In the genomic region with DNA sequence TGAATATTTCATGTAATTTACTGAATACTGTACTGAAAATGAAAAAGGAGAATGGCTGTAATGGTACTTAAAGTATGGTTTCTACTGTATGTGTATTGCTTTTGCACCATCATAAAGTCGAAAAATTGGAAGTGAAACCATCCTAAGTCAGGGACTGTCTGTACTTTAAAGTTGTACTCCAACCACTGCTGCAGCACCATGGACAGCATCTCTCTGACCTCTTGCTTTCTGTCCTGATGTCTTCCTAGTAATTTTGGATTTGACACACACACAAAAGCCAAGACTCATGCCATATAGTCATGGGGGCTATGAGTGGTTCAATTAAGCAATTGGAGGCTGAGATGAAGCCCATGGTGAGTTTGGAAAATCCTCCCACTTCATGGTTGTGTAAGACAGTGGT, we compare ENCODE assay signal across 12 cellular contexts.
DNase-seq lines count a peak whose midpoint lies in the region; ATAC-seq, FAIRE-seq and TF ChIP-seq lines count a peak whose summit lies in the region.
"Had no signal": no experiment of that assay in that cellular context is flagged by ENCODE, and none has a peak within 500 bp of the region (broad histone marks: within the 10 kb centered on the region; RNA-seq: fewer than 3 reads in every experiment).

No MANE protein-coding gene starts in this region.

- no TSS peak for BruUV-seq in OCI-LY7 (replicated peaks; lab: Mats Ljungman, UMichigan)

- no peak for TF ChIP-seq CTCF in OCI-LY7 (conservative IDR thresholded peaks at IDR 0.05; ENCODE audit: low read length)
- no peak for TF ChIP-seq CTCF in fibroblast of pulmonary artery (IDR thresholded peaks at IDR 0.05; ENCODE audit: low read length, missing control alignments)
- no peak for TF ChIP-seq CTCF in upper lobe of right lung (IDR thresholded peaks at IDR 0.05)

- H3K27ac Mint-ChIP-seq in activated T-helper 2 cell treated with anti-CD3 and anti-CD28 coated beads, Interferon-gamma antibody, Interleukin-2, Interleukin-4, amounts not matched to agents 10 μg/mL and 5 μg/mL and 100 μg/mL, durations not matched to agents 14 hours and 24 hours and 36 hours = no peak overlapping the region
- H3K27ac Mint-ChIP-seq: CD4-positive, CD25-positive, alpha-beta regulatory T cell; natural killer cell had no signal

- H3K4me1 Mint-ChIP-seq in activated T-helper 2 cell treated with anti-CD3 and anti-CD28 coated beads, Interferon-gamma antibody, Interleukin-2, Interleukin-4, amounts not matched to agents 10 μg/mL and 5 μg/mL and 100 μg/mL, durations not matched to agents 14 hours and 24 hours and 36 hours (ENCODE audit: low read depth) = no peaks in the 10 kb centered on the region
- H3K4me1 Mint-ChIP-seq: CD4-positive, CD25-positive, alpha-beta regulatory T cell; natural killer cell had no signal

- H3K4me1 ChIP-seq in OCI-LY7 (ENCODE audit: insufficient read depth, low read length, poor library complexity, severe bottlenecking) = no peaks in the 10 kb centered on the region
- H3K4me1 ChIP-seq in upper lobe of right lung = no peaks in the 10 kb centered on the region
- H3K4me1 ChIP-seq: tibial nerve had no signal

- H4K20me1 ChIP-seq in OCI-LY7 (ENCODE audit: insufficient read depth, low read length) = no peaks in the 10 kb centered on the region

- CTCF ChIA-PET in OCI-LY7 (lab: Charles Lee; ENCODE audit: unreplicated experiment) = no interaction called here

- no peak overlapping the region for H3K4me3 Mint-ChIP-seq in activated T-helper 2 cell treated with anti-CD3 and anti-CD28 coated beads, Interferon-gamma antibody, Interleukin-2, Interleukin-4, amounts not matched to agents 10 μg/mL and 5 μg/mL and 100 μg/mL, durations not matched to agents 14 hours and 24 hours and 36 hours (ENCODE audit: low read depth)
- H3K4me3 Mint-ChIP-seq: CD4-positive, CD25-positive, alpha-beta regulatory T cell; natural killer cell had no signal

- H3K27ac ChIP-seq in OCI-LY7 (ENCODE audit: low read depth, low read length, poor library complexity, severe bottlenecking) (no peak overlapping the region), upper lobe of right lung (no peak overlapping the region)
- H3K27ac ChIP-seq: tibial nerve had no signal

- no peak for TF ChIP-seq POLR2A in GM12891 (IDR thresholded peaks at IDR 0.05; ENCODE audit: low read depth, low read length)

- no peaks in the 10 kb centered on the region for H3K36me3 Mint-ChIP-seq in activated T-helper 2 cell treated with anti-CD3 and anti-CD28 coated beads, Interferon-gamma antibody, Interleukin-2, Interleukin-4, amounts not matched to agents 10 μg/mL and 5 μg/mL and 100 μg/mL, durations not matched to agents 14 hours and 24 hours and 36 hours (ENCODE audit: low read depth)
- H3K36me3 Mint-ChIP-seq: CD4-positive, CD25-positive, alpha-beta regulatory T cell; natural killer cell had no signal

- no peak overlapping the region for H3K4me3 ChIP-seq in OCI-LY7 (ENCODE audit: low read depth, low read length, poor library complexity, severe bottlenecking)
- no peak overlapping the region for H3K4me3 ChIP-seq in fibroblast of pulmonary artery (replicated peaks; ENCODE audit: low read depth, low read length)
- H3K4me3 ChIP-seq in upper lobe of right lung = no peak overlapping the region
- H3K4me3 ChIP-seq: tibial nerve had no signal

- H3K27me3 ChIP-seq in upper lobe of right lung = no peaks in the 10 kb centered on the region
- H3K27me3 ChIP-seq: tibial nerve had no signal

- H3K36me3 ChIP-seq in OCI-LY7 (ENCODE audit: insufficient read depth, low read length) (no peaks in the 10 kb centered on the region), upper lobe of right lung (no peaks in the 10 kb centered on the region)
- H3K36me3 ChIP-seq: tibial nerve had no signal

- intact Hi-C loops in OCI-LY7 (cut with micrococcal nuclease; ENCODE audit: unreplicated experiment) (no loop called here), upper lobe of right lung (cut with DNase I) (no loop called here)
- intact Hi-C loops in activated T-helper 2 cell treated with anti-CD3 and anti-CD28 coated beads, Interferon-gamma antibody, Interleukin-2, Interleukin-4, amounts not matched to agents 10 μg/mL and 5 μg/mL and 100 μg/mL, durations not matched to agents 14 hours and 24 hours and 36 hours (cut with micrococcal nuclease) = no loop called here

- H3K4me2 ChIP-seq in OCI-LY7 (ENCODE audit: low read length) = no peak overlapping the region

- ATAC-seq in upper lobe of right lung (peak; percentile 47), HG02623 (IDR thresholded peaks at IDR 0.05; ENCODE audit: unreplicated experiment) (no peak)
- ATAC-seq: natural killer cell had no signal

- POLR2A ChIA-PET in OCI-LY7 (lab: Charles Lee) = no interaction called here

- no peaks in the 10 kb centered on the region for H3K27me3 Mint-ChIP-seq in activated T-helper 2 cell treated with anti-CD3 and anti-CD28 coated beads, Interferon-gamma antibody, Interleukin-2, Interleukin-4, amounts not matched to agents 10 μg/mL and 5 μg/mL and 100 μg/mL, durations not matched to agents 14 hours and 24 hours and 36 hours (ENCODE audit: low read depth)

- peak; percentile 3 for DNase-seq in stimulated activated CD4-positive, alpha-beta T cell treated with anti-CD3 and anti-CD28 coated beads, Interleukin-15, amount 100 ng/mL, for 24 hours
- no peak for DNase-seq in stimulated activated CD4-positive, alpha-beta T cell treated with anti-CD3 and anti-CD28 coated beads, Interleukin-12 subunit alpha, Interleukin-12 subunit beta, amount 100 ng/mL, for 4 hours
- peak; percentile 24 for DNase-seq in OCI-LY7 (ENCODE audit: low spot score)
- DNase-seq in fibroblast of pulmonary artery (ENCODE audit: low read depth) = peak; percentile 56
- no peak for DNase-seq in upper lobe of right lung
- no peak for DNase-seq in GM12891 (ENCODE audit: insufficient read length, low spot score)
- no peak for DNase-seq in activated T-helper 2 cell treated with anti-CD3 and anti-CD28 coated beads, Interferon-gamma antibody, Interleukin-2, Interleukin-4, amounts not matched to agents 10 μg/mL and 5 μg/mL and 100 μg/mL, durations not matched to agents 14 hours and 24 hours and 36 hours (ENCODE audit: low spot score)
- DNase-seq: cerebellar nuclear complex, natural killer cell had no signal

- no peaks in the 10 kb centered on the region for H3K79me2 ChIP-seq in OCI-LY7 (ENCODE audit: insufficient read depth, low read depth, low read length)

- H3K9me3 Mint-ChIP-seq in activated T-helper 2 cell treated with anti-CD3 and anti-CD28 coated beads, Interferon-gamma antibody, Interleukin-2, Interleukin-4, amounts not matched to agents 10 μg/mL and 5 μg/mL and 100 μg/mL, durations not matched to agents 14 hours and 24 hours and 36 hours = no peaks in the 10 kb centered on the region
- H3K9me3 Mint-ChIP-seq: natural killer cell had no signal

- no peak for FAIRE-seq in GM12891 (lab: Jason Lieb, UNC)

- no peaks in the 10 kb centered on the region for H3K9me2 ChIP-seq in OCI-LY7 (ENCODE audit: insufficient read depth, low read length)

- no peak overlapping the region for H2AFZ ChIP-seq in OCI-LY7 (ENCODE audit: low read length)

- no peaks in the 10 kb centered on the region for H3K9me3 ChIP-seq in OCI-LY7 (ENCODE audit: low read length)
- H3K9me3 ChIP-seq in upper lobe of right lung = no peaks in the 10 kb centered on the region
- H3K9me3 ChIP-seq: tibial nerve had no signal

TF ChIP-seq in GM12891, 5 proteins besides CTCF, POLR2A, EP300 and RAD21:
- no peak for TF ChIP-seq SPI1 (IDR thresholded peaks at IDR 0.05; ENCODE audit: low read depth, low read length)
- TF ChIP-seq TAF1 (IDR thresholded peaks at IDR 0.05; ENCODE audit: low read depth, low read length) = no peak
- no peak for TF ChIP-seq POU2F2 (IDR thresholded peaks at IDR 0.05; ENCODE audit: low read depth, low read length)
- no peak for TF ChIP-seq PAX5 (IDR thresholded peaks at IDR 0.05; ENCODE audit: insufficient read depth, low read length, severe bottlenecking)
- TF ChIP-seq POLR2AphosphoS5 (IDR thresholded peaks at IDR 0.05; ENCODE audit: low read depth, low read length) = no peak
TF ChIP-seq in GM12891: peak in this region for 0.

Comparison
In these comparisons a context has a peak if more than half of its experiments do, and no peak if none do; other contexts are left out.
1. DNase-seq: peak in stimulated activated CD4-positive, alpha-beta T cell treated with anti-CD3 and anti-CD28 coated beads, Interleukin-15, amount 100 ng/mL, for 24 hours (single experiment), OCI-LY7 (single experiment) and fibroblast of pulmonary artery (single experiment); none in stimulated activated CD4-positive, alpha-beta T cell treated with anti-CD3 and anti-CD28 coated beads, Interleukin-12 subunit alpha, Interleukin-12 subunit beta, amount 100 ng/mL, for 4 hours (single experiment), upper lobe of right lung (single experiment), GM12891 (single experiment) and activated T-helper 2 cell treated with anti-CD3 and anti-CD28 coated beads, Interferon-gamma antibody, Interleukin-2, Interleukin-4, amounts not matched to agents 10 μg/mL and 5 μg/mL and 100 μg/mL, durations not matched to agents 14 hours and 24 hours and 36 hours (single experiment).